ENCODE assay signal across 8 cellular contexts in the genomic region with DNA sequence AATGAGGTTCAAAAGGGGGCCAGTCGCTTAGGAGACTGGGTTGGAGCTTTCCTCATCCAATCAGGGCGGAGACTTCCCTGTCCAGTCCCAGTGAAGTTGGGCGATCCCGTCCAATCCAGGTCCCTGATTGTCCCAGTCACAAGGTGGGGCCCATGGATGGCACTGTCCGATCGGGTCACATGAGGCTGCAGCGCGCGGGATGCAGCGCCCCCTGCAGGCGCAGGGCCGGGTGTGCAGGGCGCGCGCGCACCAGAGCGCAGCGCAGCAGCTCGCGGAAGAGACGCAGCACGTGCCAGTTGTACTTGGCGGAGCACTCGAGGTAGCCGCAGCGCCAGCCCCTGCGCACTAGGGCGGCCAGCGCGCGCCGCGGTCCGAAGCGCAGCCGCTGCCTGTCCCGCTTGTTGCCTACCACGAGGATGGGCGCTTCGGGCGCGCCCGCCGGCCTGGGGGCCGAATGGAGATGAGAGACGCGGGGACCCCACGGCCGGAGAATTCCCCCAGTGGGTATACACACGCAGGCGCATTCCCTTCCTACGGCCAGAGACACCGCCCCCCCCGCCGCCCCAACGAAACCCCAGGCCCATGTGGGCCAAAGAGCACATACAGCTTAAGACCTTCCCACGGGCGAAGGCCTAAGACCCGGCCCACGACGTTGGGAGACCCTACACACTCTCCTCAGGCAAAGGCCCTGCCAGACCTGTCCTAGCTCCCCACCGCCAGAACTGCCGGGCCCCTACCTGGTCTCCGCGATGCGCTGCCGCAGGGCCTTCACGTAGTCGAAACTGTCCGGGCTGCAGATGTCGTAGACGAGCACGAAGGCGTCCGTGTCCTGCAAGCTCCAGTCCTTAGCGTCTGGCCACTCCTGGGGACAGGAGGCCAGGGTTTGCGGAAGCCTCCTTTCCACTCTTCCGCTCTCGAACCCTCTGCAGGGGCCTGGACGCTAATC. TPM values are rescaled to one million over a fixed set of nuclear protein-coding genes. Genes with fewer than 3 reads are reported as not detected.
DNase-seq lines count a peak whose midpoint lies in the region; TF ChIP-seq lines count a peak whose summit lies in the region.

No MANE protein-coding gene starts in this region.

- TF ChIP-seq CTCF in DOHH2 (IDR thresholded peaks at IDR 0.05; ENCODE audit: low read depth, low read length, poor library complexity, severe bottlenecking): peak; percentile 63
- TF ChIP-seq CTCF in SK-N-SH (IDR thresholded peaks at IDR 0.05): peak; percentile 69

- peak overlapping the region; percentile 9 for H2AK5ac ChIP-seq in neuronal stem cell (ENCODE audit: low read depth, low read length)

- H3K18ac ChIP-seq in neuronal stem cell (ENCODE audit: low read length): peak overlapping the region; percentile 0

- H3K27me3 ChIP-seq in DOHH2 (ENCODE audit: control insufficient read depth, low read length) (peaks cover 16% of the 10 kb centered on the region), SK-N-SH (ENCODE audit: insufficient read depth) (peaks cover 21% of the 10 kb centered on the region), neuronal stem cell (ENCODE audit: control insufficient read depth in 3 of 3, insufficient read depth in 3 of 3, low read depth in 1 of 3, low read length in 3 of 3) (peaks cover 32 to 42% (median 41%) of the 10 kb centered on the region in 3 experiments), Karpas-422 (ENCODE audit: low read length) (no peaks in the 10 kb centered on the region)

- 51% methylated on average over 23 of the region's 80 CpGs for WGBS in SK-N-SH (ENCODE audit: low lambda C conversion rate)
- WGBS in neuronal stem cell (ENCODE audit: extremely low coverage in 2 of 2, insufficient read length in 2 of 2, insufficient replicate concordance in 1 of 2), 2 donors: no CpG with 5 or more reads among the region's 80 CpGs

- no peak overlapping the region for H4K8ac ChIP-seq in neuronal stem cell (ENCODE audit: low read depth, low read length)

- no peak overlapping the region for H3K27ac ChIP-seq in DOHH2 (ENCODE audit: low read depth, low read length)
- no peak overlapping the region for H3K27ac ChIP-seq in SK-N-SH (ENCODE audit: low read depth in 2 of 2, low read length in 1 of 2)
- H3K27ac ChIP-seq in neuronal stem cell (replicated peaks; ENCODE audit: low read length): no peak overlapping the region
- H3K27ac ChIP-seq in Karpas-422 (ENCODE audit: low read length): no peak overlapping the region

- no peak for TF ChIP-seq EP300 in SK-N-SH (IDR thresholded peaks at IDR 0.05; ENCODE audit: borderline replicate concordance in 1 of 2, low read depth in 1 of 2, low read length in 1 of 2)

- H3K9me2 ChIP-seq in DOHH2 (replicated peaks; ENCODE audit: control insufficient read depth, low read length) (no peaks in the 10 kb centered on the region), SK-N-SH (no peaks in the 10 kb centered on the region), Karpas-422 (replicated peaks; ENCODE audit: insufficient read depth, low read length) (no peaks in the 10 kb centered on the region)

- 0 out of 2 replicates have a peak, but pooled peaks cover 4% of the 10 kb centered on the region for H3F3A ChIP-seq in DOHH2 (ENCODE audit: control insufficient read depth, insufficient read depth)
- H3F3A ChIP-seq in SK-N-SH (replicated peaks; ENCODE audit: insufficient read depth): no peaks in the 10 kb centered on the region

- H4K91ac ChIP-seq in neuronal stem cell (ENCODE audit: low read depth, low read length, poor library complexity): no peak overlapping the region

- no peak overlapping the region for H3K4me3 ChIP-seq in DOHH2 (ENCODE audit: low read length)
- H3K4me3 ChIP-seq in SK-N-SH (ENCODE audit: low read depth in 2 of 2, low read length in 1 of 2): no peak overlapping the region
- no peak overlapping the region for H3K4me3 ChIP-seq in neuronal stem cell (ENCODE audit: low read length in 2 of 2)
- no peak overlapping the region for H3K4me3 ChIP-seq in Karpas-422 (ENCODE audit: low read length)

- no peaks in the 10 kb centered on the region for H3K36me3 ChIP-seq in DOHH2 (ENCODE audit: control insufficient read depth, low read length)
- peaks cover 6 to 7% of the 10 kb centered on the region in 2 experiments for H3K36me3 ChIP-seq in SK-N-SH (replicated peaks in 1 of 2; ENCODE audit: control insufficient read depth in 1 of 2, insufficient read depth in 2 of 2, low read length in 1 of 2)
- H3K36me3 ChIP-seq in neuronal stem cell (replicated peaks in 1 of 2; ENCODE audit: control insufficient read depth in 2 of 2, insufficient read depth in 2 of 2, low read length in 2 of 2): no peaks in the 10 kb centered on the region
- no peaks in the 10 kb centered on the region; the same call in 1 of the 2 replicates for H3K36me3 ChIP-seq in Karpas-422 (ENCODE audit: insufficient read depth, low read length)

- H3K23ac ChIP-seq in neuronal stem cell (ENCODE audit: low read depth, low read length, poor library complexity): peak overlapping the region; percentile 29

- H3K79me2 ChIP-seq in DOHH2 (ENCODE audit: control insufficient read depth, low read length) (no peaks in the 10 kb centered on the region), SK-N-SH (ENCODE audit: insufficient read depth) (peaks cover 17% of the 10 kb centered on the region; the same call in 1 of the 2 replicates), Karpas-422 (ENCODE audit: low read length) (no peaks in the 10 kb centered on the region)

- H2BK5ac ChIP-seq in neuronal stem cell (ENCODE audit: low read length): no peak overlapping the region

- H4K20me1 ChIP-seq in DOHH2 (ENCODE audit: control insufficient read depth, insufficient read depth, low read depth, low read length) (no peaks in the 10 kb centered on the region), SK-N-SH (ENCODE audit: insufficient read depth) (peaks cover 18% of the 10 kb centered on the region; the same call in 1 of the 2 replicates), Karpas-422 (ENCODE audit: insufficient read depth, low read depth, low read length) (peaks cover 15% of the 10 kb centered on the region)

- H3K9ac ChIP-seq in SK-N-SH: no peak overlapping the region
- H3K9ac ChIP-seq in neuronal stem cell (ENCODE audit: low read depth, low read length, poor library complexity): no peak overlapping the region
- H3K9ac ChIP-seq in Karpas-422 (ENCODE audit: low read length): no peak overlapping the region

- no peak overlapping the region for H3K14ac ChIP-seq in neuronal stem cell (ENCODE audit: low read length)

- POLR2A ChIA-PET in SK-N-SH (lab: Yijun Ruan, JAX): interaction anchor here (1.0 kb wide), 1 partner anchor 45 kb away, joined by 3 read pairs; a partner anchor contains a TSS

- 0 out of 2 replicates have a peak, but pooled peaks cover 2% of the 10 kb centered on the region for H3K4me1 ChIP-seq in DOHH2 (ENCODE audit: control insufficient read depth, low read length)
- peaks cover 18 to 25% of the 10 kb centered on the region in 2 experiments; a peak in 3 of 4 replicates for H3K4me1 ChIP-seq in SK-N-SH (ENCODE audit: control insufficient read depth in 1 of 2, insufficient read depth in 2 of 2, low read depth in 1 of 2, low read length in 1 of 2)
- H3K4me1 ChIP-seq in neuronal stem cell (ENCODE audit: control insufficient read depth in 2 of 2, insufficient read depth in 1 of 2, low read depth in 1 of 2, low read length in 2 of 2): peaks cover 18 to 28% of the 10 kb centered on the region in 2 donors
- peaks cover 7% of the 10 kb centered on the region for H3K4me1 ChIP-seq in Karpas-422 (ENCODE audit: low read length)

- H3K4me2 ChIP-seq in DOHH2 (ENCODE audit: low read length): no peak overlapping the region
- no peak overlapping the region for H3K4me2 ChIP-seq in SK-N-SH
- H3K4me2 ChIP-seq in neuronal stem cell (ENCODE audit: insufficient read depth, low read length, poor library complexity, severe bottlenecking): no peak overlapping the region
- no peak overlapping the region for H3K4me2 ChIP-seq in Karpas-422 (ENCODE audit: low read depth, low read length, poor library complexity, severe bottlenecking)

- CTCF ChIA-PET in SK-N-SH (lab: Yijun Ruan, JAX): interaction anchor here (0.5 to 4.5 kb wide), 20 partner anchors 8 to 105 kb away, joined by 3 to 35 read pairs (median 4); no protein-coding TSS in a partner anchor

- no peaks in the 10 kb centered on the region for H3K9me3 ChIP-seq in DOHH2 (ENCODE audit: control insufficient read depth, insufficient read depth, low read length)
- H3K9me3 ChIP-seq in SK-N-SH: no peaks in the 10 kb centered on the region
- H3K9me3 ChIP-seq in neuronal stem cell (replicated peaks in 1 of 2; ENCODE audit: control insufficient read depth in 2 of 2, insufficient read depth in 1 of 2, low read depth in 1 of 2, low read length in 2 of 2): peaks cover 0 to 9% of the 10 kb centered on the region in 2 donors
- no peaks in the 10 kb centered on the region for H3K9me3 ChIP-seq in Karpas-422 (ENCODE audit: low read length)

- H3K79me1 ChIP-seq in neuronal stem cell (ENCODE audit: low read depth, low read length): peaks cover 3% of the 10 kb centered on the region

- in situ Hi-C loops in G401 (cut with HindIII; ENCODE audit: low sequenced_read_pairs): no loop called here

- DNase-seq in SK-N-SH: peak; percentile 86
- DNase-seq in fibroblast of gingiva (ENCODE audit: low read depth): peak; percentile 24
- DNase-seq in neuronal stem cell (ENCODE audit: low spot score): no peak
- no peak for DNase-seq in AML-193 (lab: John Stamatoyannopoulos, UW)
- DNase-seq in G401 (ENCODE audit: low spot score): no peak
- DNase-seq in Karpas-422: no peak
- no peak for DNase-seq in COR-L47 (lab: John Stamatoyannopoulos, UW)

- no peak overlapping the region for H2BK12ac ChIP-seq in neuronal stem cell (ENCODE audit: low read length)

- no peak overlapping the region for H2BK15ac ChIP-seq in neuronal stem cell (ENCODE audit: low read length)

- H3K4ac ChIP-seq in neuronal stem cell (ENCODE audit: low read length): no peak overlapping the region

- TF ChIP-seq RAD21 in SK-N-SH (IDR thresholded peaks at IDR 0.05; ENCODE audit: low read length): no peak

- no peak overlapping the region for H2BK120ac ChIP-seq in neuronal stem cell (ENCODE audit: low read depth, low read length)

- H2AFZ ChIP-seq in SK-N-SH (ENCODE audit: low read depth) (no peak overlapping the region), neuronal stem cell (ENCODE audit: low read length) (no peak overlapping the region), Karpas-422 (ENCODE audit: low read length) (no peak overlapping the region)

RNA-seq across cellular contexts. Expression of a gene that starts 2.1 kb away (rescaled TPM):
- polyA plus RNA-seq in SK-N-SH (2012; rRNA removed): 0.18 and 0.36 TPM in 2 replicates
- polyA plus RNA-seq in SK-N-SH (2012; cell fraction: cytosol; rRNA removed): 0.04 TPM in 1 of 2 replicates, not detected in the other
- polyA plus RNA-seq in SK-N-SH (2012; cell fraction: nucleus; rRNA removed): 2.7 and 4.2 TPM in 2 replicates
- polyA plus RNA-seq in neuronal stem cell (2013, experiment 1 of 2): 0.56 TPM
- polyA plus RNA-seq in neuronal stem cell (2013, experiment 2 of 2): 0.53 TPM
- 3.0 and 9.6 TPM in 2 replicates for total RNA-seq in G401 (2014; rRNA removed; shearing (Covaris generic))
- 0.76 TPM in 1 of 2 replicates, not detected in the other for total RNA-seq in Karpas-422 (2014; rRNA removed; shearing (Covaris generic); ENCODE audit: low replicate concordance)

RNA-seq across cellular contexts. Expression of a gene that starts 6.9 kb away (rescaled TPM):
- 16.8 and 21.8 TPM in 2 replicates for polyA plus RNA-seq in SK-N-SH (2012; rRNA removed)
- polyA plus RNA-seq in SK-N-SH (2012; cell fraction: cytosol; rRNA removed): 9.2 and 14.9 TPM in 2 replicates
- polyA plus RNA-seq in SK-N-SH (2012; cell fraction: nucleus; rRNA removed): 40.3 and 60.8 TPM in 2 replicates
- polyA plus RNA-seq in neuronal stem cell (2013, experiment 1 of 2): 7.7 TPM
- 7.4 TPM for polyA plus RNA-seq in neuronal stem cell (2013, experiment 2 of 2)
- total RNA-seq in G401 (2014; rRNA removed; shearing (Covaris generic)): 13.2 and 26.3 TPM in 2 replicates
- not detected in 2 replicates for total RNA-seq in Karpas-422 (2014; rRNA removed; shearing (Covaris generic); ENCODE audit: low replicate concordance)

RNA-seq across cellular contexts. Expression of a gene that starts 45.3 kb away (rescaled TPM):
- 173 and 234 TPM in 2 replicates for polyA plus RNA-seq in SK-N-SH (2012; rRNA removed)
- polyA plus RNA-seq in SK-N-SH (2012; cell fraction: cytosol; rRNA removed): 103 and 111 TPM in 2 replicates
- 442 and 643 TPM in 2 replicates for polyA plus RNA-seq in SK-N-SH (2012; cell fraction: nucleus; rRNA removed)
- 271 TPM for polyA plus RNA-seq in neuronal stem cell (2013, experiment 1 of 2)
- polyA plus RNA-seq in neuronal stem cell (2013, experiment 2 of 2): 267 TPM
- total RNA-seq in G401 (2014; rRNA removed; shearing (Covaris generic)): 164 and 196 TPM in 2 replicates
- total RNA-seq in Karpas-422 (2014; rRNA removed; shearing (Covaris generic); ENCODE audit: low replicate concordance): 281 and 309 TPM in 2 replicates

RNA-seq across cellular contexts. Expression of a gene that starts 45.6 kb away (rescaled TPM):
- 19.0 and 23.0 TPM in 2 replicates for polyA plus RNA-seq in SK-N-SH (2012; rRNA removed)
- polyA plus RNA-seq in SK-N-SH (2012; cell fraction: cytosol; rRNA removed): 7.0 and 12.1 TPM in 2 replicates
- polyA plus RNA-seq in SK-N-SH (2012; cell fraction: nucleus; rRNA removed): 47.6 and 71.1 TPM in 2 replicates
- 25.1 TPM for polyA plus RNA-seq in neuronal stem cell (2013, experiment 1 of 2)
- 24.1 TPM for polyA plus RNA-seq in neuronal stem cell (2013, experiment 2 of 2)
- total RNA-seq in G401 (2014; rRNA removed; shearing (Covaris generic)): 82.7 and 117 TPM in 2 replicates
- total RNA-seq in Karpas-422 (2014; rRNA removed; shearing (Covaris generic); ENCODE audit: low replicate concordance): 8.8 and 29.7 TPM in 2 replicates

Comparison
In these comparisons a context has a peak if more than half of its experiments do, and no peak if none do; other contexts are left out.
1. DNase-seq: peak in SK-N-SH (single experiment) and fibroblast of gingiva (single experiment); none in neuronal stem cell (single experiment), AML-193 (0 of 2), G401 (single experiment), Karpas-422 (single experiment) and COR-L47 (single experiment).
2. RNA of a gene that starts 6.9 kb away (total RNA-seq): 13.2 to 26.3 TPM in G401; not detected in Karpas-422; every median in the first group is over 10 times any median in the second.